Comparison of ENCODE assay signal across 24 cellular contexts in genomic region chr19:57052102-57052501, GRCh38.
"Had no signal": no experiment of that assay in that cellular context is flagged by ENCODE, and none has a peak within 500 bp of the region (broad histone marks: within the 10 kb centered on the region; RNA-seq: fewer than 3 reads in every experiment).

No MANE protein-coding gene starts in this region.

- H3K9me3 ChIP-seq: ovary, testis, thyroid gland, transverse colon had no signal

- H3K27ac ChIP-seq: heart right ventricle, hepatocyte, lower lobe of right lung, psoas muscle, skin epidermis, stomach, testis, thyroid gland, transverse colon, upper lobe of left lung had no signal

- ATAC-seq: lower lobe of right lung; naive thymus-derived CD4-positive, alpha-beta T cell; natural killer cell treated with Interleukin-12 subunit alpha and Interleukin-12 subunit beta and Interleukin-15 and Interleukin-18, amount 100 ng/mL, for 72 hours; psoas muscle; sciatic nerve; stimulated activated naive B cell treated with anti-CD40 and anti-IgM and Interleukin-4, amounts not matched to agents 10 μg/mL and 1 μg/mL and 100 μg/mL, for 72 hours; stimulated activated naive CD8-positive, alpha-beta T cell treated with anti-CD3 and anti-CD28 coated beads, Interleukin-15, Interleukin-2, amounts not matched to agents 100 U/mL and 50 U/mL, for 24 hours had no signal

- H3K36me3 ChIP-seq: heart right ventricle, lower lobe of right lung, ovary, stomach, thyroid gland, transverse colon, upper lobe of left lung had no signal

- FAIRE-seq: islet of Langerhans, kidney had no signal

- H3K4me1 ChIP-seq: heart right ventricle, lower lobe of right lung, psoas muscle, thyroid gland, transverse colon, upper lobe of left lung had no signal

- H3K4me3 ChIP-seq: heart right ventricle, hepatocyte, lower lobe of right lung, ovary, psoas muscle, skin epidermis, stomach, testis, thyroid gland, transverse colon, upper lobe of left lung had no signal

- DNase-seq: heart right ventricle; kidney; lower lobe of right lung; mammary epithelial cell; mesenchymal stem cell; naive thymus-derived CD4-positive, alpha-beta T cell; psoas muscle; stimulated activated CD4-positive, alpha-beta T cell treated with anti-CD3 and anti-CD28 coated beads, Interleukin-12 subunit alpha, Interleukin-12 subunit beta, amount 100 ng/mL, for 4 hours; stimulated activated CD4-positive, alpha-beta T cell treated with anti-CD3 and anti-CD28 coated beads, Interleukin-15, amount 100 ng/mL, for 24 hours; stimulated activated CD4-positive, alpha-beta T cell treated with anti-CD3 and anti-CD28 coated beads, Interleukin-2, amount 100 ng/mL, for 24 hours; stimulated activated CD4-positive, alpha-beta T cell treated with anti-CD3 and anti-CD28 coated beads, Interleukin-4, amount 100 ng/mL, for 1 hour; stimulated activated naive B cell treated with anti-CD40 and anti-IgM and Interleukin-4, amounts not matched to agents 10 μg/mL and 1 μg/mL and 100 μg/mL, for 72 hours; stimulated activated naive CD8-positive, alpha-beta T cell treated with anti-CD3 and anti-CD28 coated beads, Interleukin-15, Interleukin-2, amounts not matched to agents 100 U/mL and 50 U/mL, for 24 hours; stomach; testis; thyroid gland; transverse colon; upper lobe of left lung had no signal

- H3K27me3 ChIP-seq: hepatocyte, ovary, testis, thyroid gland, transverse colon, upper lobe of left lung had no signal
